ENCODE assay signal across 31 cellular contexts in the genomic region with DNA sequence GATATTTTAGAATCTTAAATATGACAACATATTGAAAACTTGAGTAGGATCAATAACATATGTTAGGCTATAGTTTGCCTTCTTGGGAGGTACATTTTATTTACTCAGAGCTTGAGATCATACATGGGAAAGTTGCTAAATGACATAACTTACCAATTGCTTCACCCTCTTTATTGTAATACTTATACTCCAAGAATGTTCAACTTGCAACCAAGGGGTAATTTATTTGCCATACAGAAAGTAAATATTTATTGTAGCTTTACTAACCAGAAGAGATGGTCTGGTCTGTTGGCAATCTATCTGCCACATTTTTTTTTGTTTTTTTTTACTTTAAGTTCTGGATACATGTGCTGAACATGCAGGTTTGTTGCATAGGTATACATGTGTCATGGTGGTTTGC.
DNase-seq lines count a peak whose midpoint lies in the region; ATAC-seq and TF ChIP-seq lines count a peak whose summit lies in the region.
"Had no signal": no experiment of that assay in that cellular context is flagged by ENCODE, and none has a peak within 500 bp of the region (broad histone marks: within the 10 kb centered on the region; RNA-seq: fewer than 3 reads in every experiment).

No MANE protein-coding gene starts in this region.

- CTCF ChIA-PET in AG04450 (lab: Charles Lee) = interaction anchor here (1.3 kb wide), 1 partner anchor 68 kb away, joined by 3 read pairs; no protein-coding TSS in a partner anchor

- TF ChIP-seq CTCF in AG04450 (IDR thresholded peaks at IDR 0.05; ENCODE audit: low read depth, low read length) (no peak), fibroblast of pulmonary artery (IDR thresholded peaks at IDR 0.05; ENCODE audit: low read length, missing control alignments) (no peak), coronary artery (IDR thresholded peaks at IDR 0.05) (no peak)

- H3K27ac ChIP-seq in AG04450 (ENCODE audit: low read depth, low read length) (no peak overlapping the region), GM23248 (no peak overlapping the region), coronary artery (no peak overlapping the region)
- H3K27ac ChIP-seq: adrenal gland, brain microvascular endothelial cell, gastroesophageal sphincter, hepatocyte, right lobe of liver, stomach, thyroid gland, uterus had no signal

- H3F3A ChIP-seq in GM23248 (ENCODE audit: insufficient read depth) = no peaks in the 10 kb centered on the region

- in situ Hi-C loops in GM23248 (cut with MboI) = no loop called here

- H3K27me3 ChIP-seq in AG04450 (ENCODE audit: control insufficient read depth, insufficient read depth, low read length) (no peaks in the 10 kb centered on the region), GM23248 (replicated peaks; ENCODE audit: insufficient read depth) (no peaks in the 10 kb centered on the region)
- H3K27me3 ChIP-seq: adrenal gland, brain microvascular endothelial cell, gastroesophageal sphincter, hepatocyte, right lobe of liver, stomach, thyroid gland, uterus had no signal

- no peak overlapping the region for H3K9ac ChIP-seq in GM23248

- DNase-seq in AG04450 (ENCODE audit: low read depth, low spot score) (peak; percentile 18), GM23248 (peak; percentile 41), amniotic epithelial cell (ENCODE audit: low read depth) (peak; percentile 75), fibroblast of pulmonary artery (ENCODE audit: low read depth) (peak; percentile 24), coronary artery (ENCODE audit: low spot score) (no peak), NCI-H69 (lab: John Stamatoyannopoulos, UW) (no peak), inferior parietal cortex (ENCODE audit: extremely low spot score) (no peak)
- DNase-seq: activated CD4-positive, alpha-beta T cell treated with anti-CD3 and anti-CD28 coated beads, Interleukin-2, amount 50 U/mL, for 1 hour; activated CD4-positive, CD25-positive, alpha-beta regulatory T cell; activated naive CD4-positive, alpha-beta T cell; activated T-cell treated with anti-CD3 and anti-CD28 coated beads, Interleukin-2, amount 50 U/mL, for 48 hours; adrenal gland; brain microvascular endothelial cell; effector memory CD8-positive, alpha-beta T cell; erythroblast; H9; naive thymus-derived CD8-positive, alpha-beta T cell; NCI-H1436 treated with DMSO at 0.1 percent for 48 hours; NCI-H2107; NCI-H446 treated with DMSO at 0.1 percent for 48 hours; NCI-H82; right lobe of liver; stimulated activated CD4-positive, alpha-beta T cell treated with anti-CD3 and anti-CD28 coated beads, Interleukin-4, amount 100 ng/mL, for 1 hour; stomach; T-helper 1 cell; thyroid gland; uterus had no signal

- H3K79me2 ChIP-seq in GM23248 (ENCODE audit: insufficient read depth) = peaks cover 95% of the 10 kb centered on the region
- H3K79me2 ChIP-seq: hepatocyte had no signal

- no peak overlapping the region for H3K4me3 ChIP-seq in AG04450 (ENCODE audit: low read depth, low read length)
- no peak overlapping the region for H3K4me3 ChIP-seq in GM23248
- no peak overlapping the region for H3K4me3 ChIP-seq in fibroblast of pulmonary artery (replicated peaks; ENCODE audit: low read depth, low read length)
- no peak overlapping the region for H3K4me3 ChIP-seq in coronary artery
- H3K4me3 ChIP-seq: adrenal gland, gastroesophageal sphincter, hepatocyte, lung, right lobe of liver, stomach, thyroid gland, uterus had no signal

- POLR2A ChIA-PET in AG04450 (lab: Yijun Ruan, JAX) = no interaction called here

- no peak for ATAC-seq in SK-N-SH treated with all-trans-retinoic acid at 6 μM for 48 hours
- ATAC-seq: effector memory CD8-positive, alpha-beta T cell; gastroesophageal sphincter; naive thymus-derived CD8-positive, alpha-beta T cell; right lobe of liver had no signal

- no peaks in the 10 kb centered on the region for H3K9me2 ChIP-seq in GM23248 (ENCODE audit: insufficient read depth)

- H4K20me1 ChIP-seq in GM23248 (ENCODE audit: insufficient read depth) = peaks cover 8% of the 10 kb centered on the region; the same call in 1 of the 2 replicates

- H3K4me2 ChIP-seq in GM23248 (ENCODE audit: unreplicated experiment) = no peak overlapping the region
- H3K4me2 ChIP-seq: hepatocyte had no signal

- H3K9me3 ChIP-seq in AG04450 (ENCODE audit: control insufficient read depth, insufficient read depth, low read length) (no peaks in the 10 kb centered on the region), GM23248 (ENCODE audit: low read depth) (no peaks in the 10 kb centered on the region)
- H3K9me3 ChIP-seq: adrenal gland, gastroesophageal sphincter, right lobe of liver, stomach, thyroid gland, uterus had no signal

- no peaks in the 10 kb centered on the region for H3K4me1 ChIP-seq in GM23248 (ENCODE audit: insufficient read depth)
- H3K4me1 ChIP-seq: adrenal gland, right lobe of liver, uterus had no signal

- no peak overlapping the region for H2AFZ ChIP-seq in GM23248
- H2AFZ ChIP-seq: hepatocyte had no signal

- no peaks in the 10 kb centered on the region for H3K36me3 ChIP-seq in GM23248 (ENCODE audit: low read depth)
- H3K36me3 ChIP-seq: adrenal gland, brain microvascular endothelial cell, gastroesophageal sphincter, right lobe of liver, stomach, thyroid gland, uterus had no signal

TF ChIP-seq in SK-N-SH treated with all-trans-retinoic acid at 6 μM for 48 hours, 23 proteins besides CTCF, POLR2A, EP300 and RAD21:
- no peak for TF ChIP-seq OSR1 (CRISPR knock-in tag; IDR thresholded peaks at IDR 0.05)
- TF ChIP-seq SNAI2 (CRISPR knock-in tag; IDR thresholded peaks at IDR 0.05) = no peak
- no peak for TF ChIP-seq ZFP3 (CRISPR knock-in tag; IDR thresholded peaks at IDR 0.05)
- no peak for TF ChIP-seq POU6F1 (CRISPR knock-in tag; IDR thresholded peaks at IDR 0.05; ENCODE audit: borderline replicate concordance, low read depth)
- TF ChIP-seq CSDC2 (CRISPR knock-in tag; IDR thresholded peaks at IDR 0.05) = no peak
- no peak for TF ChIP-seq ZNF70 (CRISPR knock-in tag; IDR thresholded peaks at IDR 0.05)
- no peak for TF ChIP-seq ZC3H10 (CRISPR knock-in tag; IDR thresholded peaks at IDR 0.05)
- no peak for TF ChIP-seq ESRRG (CRISPR knock-in tag; IDR thresholded peaks at IDR 0.05)

Comparison
In these comparisons a context has a peak if more than half of its experiments do, and no peak if none do; other contexts are left out.
1. DNase-seq: peak in AG04450 (single experiment), GM23248 (single experiment), amniotic epithelial cell (single experiment) and fibroblast of pulmonary artery (single experiment); none in coronary artery (single experiment), NCI-H69 (single experiment) and inferior parietal cortex (single experiment).